Comparison of ENCODE assay signal across 13 cellular contexts in genomic region chr1:91549041-91549735, GRCh38. TPM values are rescaled to one million over a fixed set of nuclear protein-coding genes. Genes with fewer than 3 reads are reported as not detected.
DNase-seq lines count a peak whose midpoint lies in the region; ATAC-seq, FAIRE-seq and TF ChIP-seq lines count a peak whose summit lies in the region.
"Had no signal": no experiment of that assay in that cellular context is flagged by ENCODE, and none has a peak within 500 bp of the region (broad histone marks: within the 10 kb centered on the region; RNA-seq: fewer than 3 reads in every experiment).

No MANE protein-coding gene starts in this region.

- DNase-seq in CD8-positive, alpha-beta T cell, result peak in 5 of 7 experiments; percentile 31 to 72 (median 33)
- DNase-seq in GM12892 (ENCODE audit: insufficient read length) (no peak), activated T-helper 1 cell treated with Interleukin-2 at 50 U/mL for 16 hours (ENCODE audit: low read depth) (peak; percentile 13), frontal cortex (ENCODE audit: low spot score in 2 of 2) (no peak), DMS 273 treated with DMSO at 0.1 percent for 48 hours (lab: John Stamatoyannopoulos, UW) (no peak)
- DNase-seq in naive thymus-derived CD8-positive, alpha-beta T cell, result peak in 4 of 10 donors; percentile 8 to 53 (median 39)
- DNase-seq: colonic mucosa, NCI-H187 treated with DMSO at 0.1 percent for 48 hours, NCI-H510A treated with DMSO at 0.1 percent for 48 hours, psoas muscle had no signal

- peak overlapping the region; percentile 91 for H3K27ac Mint-ChIP-seq in CD8-positive, alpha-beta T cell
- peak overlapping the region; percentile 57 to 95 (median 84) for H3K27ac Mint-ChIP-seq in naive thymus-derived CD8-positive, alpha-beta T cell

- no peaks in the 10 kb centered on the region for H3K27me3 Mint-ChIP-seq in CD8-positive, alpha-beta T cell (ENCODE audit: low read depth)
- no peaks in the 10 kb centered on the region for H3K27me3 Mint-ChIP-seq in naive thymus-derived CD8-positive, alpha-beta T cell

- H3K9me3 Mint-ChIP-seq in CD8-positive, alpha-beta T cell, result no peaks in the 10 kb centered on the region
- peaks cover 0 to 3% (median 0%) of the 10 kb centered on the region in 9 donors for H3K9me3 Mint-ChIP-seq in naive thymus-derived CD8-positive, alpha-beta T cell

- H3K27me3 ChIP-seq in CD8-positive, alpha-beta T cell (ENCODE audit: insufficient read depth, low read length), result no peaks in the 10 kb centered on the region
- H3K27me3 ChIP-seq: colonic mucosa had no signal

- peaks cover 42% of the 10 kb centered on the region for H3K4me1 ChIP-seq in CD8-positive, alpha-beta T cell (ENCODE audit: insufficient read depth, low read length)
- H3K4me1 ChIP-seq: colonic mucosa, psoas muscle had no signal

- peak overlapping the region; percentile 65 for H3K4me3 Mint-ChIP-seq in CD8-positive, alpha-beta T cell
- peak overlapping the region; percentile 6 to 83 (median 70) for H3K4me3 Mint-ChIP-seq in naive thymus-derived CD8-positive, alpha-beta T cell

- peaks cover 61% of the 10 kb centered on the region for H3K4me1 Mint-ChIP-seq in CD8-positive, alpha-beta T cell (ENCODE audit: low read depth)
- peaks cover 20 to 74% (median 39%) of the 10 kb centered on the region in 4 donors for H3K4me1 Mint-ChIP-seq in naive thymus-derived CD8-positive, alpha-beta T cell

- CTCF ChIA-PET in CD8-positive, alpha-beta T cell (lab: Charles Lee), result interaction anchor here (1.0 kb wide), 1 partner anchor 37 kb away, joined by 3 read pairs; no protein-coding TSS in a partner anchor

- H3K4me3 ChIP-seq in CD8-positive, alpha-beta T cell (ENCODE audit: low read depth, low read length), result peak overlapping the region; percentile 22
- H3K4me3 ChIP-seq: colonic mucosa, psoas muscle had no signal

- ATAC-seq in CD8-positive, alpha-beta T cell, result peak; percentile 72
- ATAC-seq in naive thymus-derived CD8-positive, alpha-beta T cell, result peak; percentile 85 to 86
- ATAC-seq in HG03442 (IDR thresholded peaks at IDR 0.05; ENCODE audit: unreplicated experiment), result no peak
- ATAC-seq: psoas muscle had no signal

- intact Hi-C loops in CD8-positive, alpha-beta T cell (cut with DNase I, micrococcal nuclease), result no loop called here

- H3K36me3 Mint-ChIP-seq in CD8-positive, alpha-beta T cell, result no peaks in the 10 kb centered on the region
- H3K36me3 Mint-ChIP-seq in naive thymus-derived CD8-positive, alpha-beta T cell, result no peaks in the 10 kb centered on the region

- TF ChIP-seq POLR2A in GM12892 (IDR thresholded peaks at IDR 0.05; ENCODE audit: low read depth, low read length), result no peak

- no peaks in the 10 kb centered on the region for H3K9me3 ChIP-seq in CD8-positive, alpha-beta T cell (ENCODE audit: low read length)
- H3K9me3 ChIP-seq: colonic mucosa, psoas muscle had no signal

- FAIRE-seq in GM12892 (lab: Jason Lieb, UNC) (peak; percentile 73), frontal cortex (lab: Jason Lieb, UNC) (no peak)

- H3K27ac ChIP-seq in CD8-positive, alpha-beta T cell (ENCODE audit: low read depth, low read length), result peak overlapping the region; percentile 9
- H3K27ac ChIP-seq: C4-2B, colonic mucosa, HL-60, psoas muscle had no signal

- no peak for TF ChIP-seq CTCF in CD8-positive, alpha-beta T cell (IDR thresholded peaks at IDR 0.05)

- POLR2A ChIA-PET in CD8-positive, alpha-beta T cell (lab: Charles Lee), result interaction anchor here (0.8 to 1.9 kb wide), 3 partner anchors 9 to 12 kb away, joined by 3 to 7 read pairs (median 4); no protein-coding TSS in a partner anchor
- POLR2A ChIA-PET in naive thymus-derived CD8-positive, alpha-beta T cell (lab: Charles Lee), result interaction anchor here (0.6 to 1.6 kb wide), 4 partner anchors 10 to 255 kb away, joined by 3 to 6 read pairs (median 6); no protein-coding TSS in a partner anchor

- H3K36me3 ChIP-seq in CD8-positive, alpha-beta T cell (ENCODE audit: insufficient read depth, low read length), result no peaks in the 10 kb centered on the region
- H3K36me3 ChIP-seq: colonic mucosa had no signal

RNA-seq across cellular contexts. Expression of gene CDC7, which starts 48.5 kb away (rescaled TPM):
- total RNA-seq in CD8-positive, alpha-beta T cell, result 1 to 10 TPM; 2.2 to 2.7 TPM
- polyA plus RNA-seq in GM12892 (2012; ENCODE audit: missing spikeins), result 19.6 TPM
- 1 to 10 TPM; 9.1 to 9.5 TPM for total RNA-seq in naive thymus-derived CD8-positive, alpha-beta T cell
- polyA plus RNA-seq in naive thymus-derived CD8-positive, alpha-beta T cell, result 1 to 10 TPM; 2.9 to 3.5 (median 3.3) TPM
- 24.9 TPM for total RNA-seq in frontal cortex

Comparison
In these comparisons a context has a peak if more than half of its experiments do, and no peak if none do; other contexts are left out.
1. DNase-seq: peak in CD8-positive, alpha-beta T cell (5 of 7) and activated T-helper 1 cell treated with Interleukin-2 at 50 U/mL for 16 hours (single experiment); none in GM12892 (single experiment), frontal cortex (0 of 2) and DMS 273 treated with DMSO at 0.1 percent for 48 hours (single experiment).